In genomic region chr1:26971590-26971989, GRCh38 we compare ENCODE assay signal across 24 cellular contexts. TPM values are rescaled to one million over a fixed set of nuclear protein-coding genes. Genes with fewer than 3 reads are reported as not detected.
DNase-seq lines count a peak whose midpoint lies in the region; ATAC-seq, FAIRE-seq and TF ChIP-seq lines count a peak whose summit lies in the region.
"Had no signal": no experiment of that assay in that cellular context is flagged by ENCODE, and none has a peak within 500 bp of the region (broad histone marks: within the 10 kb centered on the region; RNA-seq: fewer than 3 reads in every experiment).

No MANE protein-coding gene starts in this region.

- peak overlapping the region; percentile 62 for H2AK5ac ChIP-seq in mesenchymal stem cell (ENCODE audit: low read length, severe bottlenecking)

- no peak overlapping the region for H3K9ac ChIP-seq in Loucy (ENCODE audit: low read depth, low read length, poor library complexity, severe bottlenecking)
- H3K9ac ChIP-seq in mesenchymal stem cell (ENCODE audit: low read length): no peak overlapping the region
- H3K9ac ChIP-seq: GM23248, KMS-11 had no signal

- H4K91ac ChIP-seq in mesenchymal stem cell (ENCODE audit: low read length): peak overlapping the region; percentile 8

- TF ChIP-seq POLR2A in A549 (IDR thresholded peaks at IDR 0.05; ENCODE audit: low read length): no peak

- DNase-seq in A549 (ENCODE audit: low read depth in 1 of 2, low spot score in 1 of 2) (no peak), mesenchymal stem cell (no peak), middle frontal gyrus (ENCODE audit: extremely low spot score, low spot score) (no peak), SIG-M5 treated with dmso at 0.1 percent for 504 hours (lab: John Stamatoyannopoulos, UW; ENCODE audit: unreplicated experiment) (no peak), H7 (no peak)
- DNase-seq: CD4-positive, alpha-beta memory T cell; DND-41; HCEC 1CT; MV-4-11; NCI-H1105 treated with DMSO at 0.1 percent for 48 hours; NCI-H2029 treated with DMSO at 0.1 percent for 48 hours; NCI-H524 treated with DMSO at 0.1 percent for 48 hours; Peyer's patch; SJCRH30; T-helper 1 cell had no signal

- H3K79me1 ChIP-seq in mesenchymal stem cell (replicated peaks; ENCODE audit: low read length, poor library complexity, severe bottlenecking): no peaks in the 10 kb centered on the region

- 84% methylated on average over 3 of the region's 3 CpGs for WGBS in A549 (ENCODE audit: missing lambda C conversion rate)
- WGBS in mesenchymal stem cell: 79% methylated on average over 3 of the region's 3 CpGs

- H3K23ac ChIP-seq in mesenchymal stem cell (ENCODE audit: low read length in 2 of 2): no peak overlapping the region

- CTCF ChIA-PET in A549 (lab: Yijun Ruan, JAX): interaction anchor here (1.5 to 2.9 kb wide), 2 partner anchors 25 to 29 kb away, joined by 4 to 14 read pairs; no protein-coding TSS in a partner anchor

- no peak for ATAC-seq in A549
- ATAC-seq: GM12878 had no signal

- H2BK15ac ChIP-seq in mesenchymal stem cell (ENCODE audit: low read depth, poor library complexity, severe bottlenecking): peak overlapping the region; percentile 6

- H2AFZ ChIP-seq in Loucy (ENCODE audit: low read length) (peak overlapping the region; percentile 24; the same call in 1 of the 2 replicates), mesenchymal stem cell (ENCODE audit: low read depth, low read length) (no peak overlapping the region)
- H2AFZ ChIP-seq: GM23248 had no signal

- H3K4me3 ChIP-seq in A549 (no peak overlapping the region), Loucy (ENCODE audit: low read length, poor library complexity, severe bottlenecking) (no peak overlapping the region), mesenchymal stem cell (ENCODE audit: insufficient read depth in 1 of 2, low read depth in 1 of 2, low read length in 2 of 2) (no peak overlapping the region), H7 (ENCODE audit: insufficient read depth, low read depth, low read length) (no peak overlapping the region)
- H3K4me3 ChIP-seq: GM12878, GM23248, Peyer's patch, SJCRH30 had no signal

- peak overlapping the region; percentile 25 to 73 for H3K18ac ChIP-seq in mesenchymal stem cell (ENCODE audit: low read depth in 1 of 2, low read length in 2 of 2)

- H3K4ac ChIP-seq in mesenchymal stem cell (ENCODE audit: low read depth in 1 of 2, low read length in 2 of 2): peak overlapping the region in 1 of 2 experiments; percentile 54

- H3K4me2 ChIP-seq in A549: no peak overlapping the region
- H3K4me2 ChIP-seq in Loucy (ENCODE audit: low read depth, low read length, poor library complexity, severe bottlenecking): no peak overlapping the region
- no peak overlapping the region for H3K4me2 ChIP-seq in mesenchymal stem cell (ENCODE audit: low read length, poor library complexity, severe bottlenecking)
- H3K4me2 ChIP-seq: KMS-11 had no signal

- no peaks in the 10 kb centered on the region for H3F3A ChIP-seq in Loucy (ENCODE audit: low read depth)

- H3K9me2 ChIP-seq in Loucy (replicated peaks; ENCODE audit: low read depth, low read length): no peaks in the 10 kb centered on the region

- H3K27me3 ChIP-seq in Loucy (ENCODE audit: insufficient read depth, low read length, poor library complexity, severe bottlenecking) (no peaks in the 10 kb centered on the region), mesenchymal stem cell (ENCODE audit: control insufficient read depth in 1 of 2, insufficient read depth in 1 of 2, low read length in 2 of 2) (peaks cover 0 to 27% of the 10 kb centered on the region in 2 experiments), H7 (ENCODE audit: control insufficient read depth, insufficient read depth, low read length) (no peaks in the 10 kb centered on the region; the same call in 1 of the 2 replicates)
- H3K27me3 ChIP-seq: Peyer's patch had no signal

- H3K9me3 ChIP-seq in A549: no peaks in the 10 kb centered on the region
- no peaks in the 10 kb centered on the region for H3K9me3 ChIP-seq in Loucy (ENCODE audit: insufficient read depth, low read depth, low read length)
- H3K9me3 ChIP-seq in mesenchymal stem cell (ENCODE audit: control insufficient read depth, low read length): no peaks in the 10 kb centered on the region
- H3K9me3 ChIP-seq: Peyer's patch, SJCRH30 had no signal

- H3K4me1 ChIP-seq in A549 (peaks cover 32% of the 10 kb centered on the region), Loucy (ENCODE audit: insufficient read depth, low read length, poor library complexity, severe bottlenecking) (peaks cover 14% of the 10 kb centered on the region), mesenchymal stem cell (ENCODE audit: control insufficient read depth, insufficient read depth, low read depth, low read length) (peaks cover 14% of the 10 kb centered on the region)
- H3K4me1 ChIP-seq: Peyer's patch, SJCRH30 had no signal

- peak overlapping the region; percentile 10 for H4K8ac ChIP-seq in mesenchymal stem cell (ENCODE audit: low read length)

- TF ChIP-seq RAD21 in A549 (conservative IDR thresholded peaks at IDR 0.05 in 1 of 2, IDR thresholded peaks at IDR 0.05 in 1 of 2): no peak

- no peaks in the 10 kb centered on the region for H4K20me1 ChIP-seq in Loucy (ENCODE audit: insufficient read depth, low read length, poor library complexity, severe bottlenecking)

- POLR2A ChIA-PET in A549 (lab: Yijun Ruan, JAX): interaction anchor here (0.7 kb wide), 1 partner anchor 22 kb away, joined by 3 read pairs; the partner anchor contains the start of gene TRNP1

- peak overlapping the region in 1 of 2 experiments; percentile 73; a peak in 4 of 6 replicates for H3K27ac ChIP-seq in A549
- no peak overlapping the region for H3K27ac ChIP-seq in mesenchymal stem cell (ENCODE audit: low read length, poor library complexity, severe bottlenecking)
- H3K27ac ChIP-seq: GM23248, HL-60, KMS-11, Peyer's patch, SJCRH30 had no signal

- no peak overlapping the region for H2BK120ac ChIP-seq in mesenchymal stem cell (ENCODE audit: low read depth, low read length)

- no peak for FAIRE-seq in A549 (lab: Jason Lieb, UNC)
- FAIRE-seq: A204.1, GM12878 had no signal

- H2BK12ac ChIP-seq in mesenchymal stem cell (ENCODE audit: low read length in 2 of 2): peak overlapping the region in 1 of 2 experiments; percentile 51

- H2BK5ac ChIP-seq in mesenchymal stem cell (ENCODE audit: low read depth, low read length, poor library complexity, severe bottlenecking): no peak overlapping the region

- no peak overlapping the region for H3K14ac ChIP-seq in mesenchymal stem cell (ENCODE audit: low read length in 2 of 2)

- H3K79me2 ChIP-seq in Loucy (ENCODE audit: insufficient read depth, low read length): no peaks in the 10 kb centered on the region

- no peak for TF ChIP-seq EP300 in A549 (IDR thresholded peaks at IDR 0.05)

- TF ChIP-seq CTCF in A549 (IDR thresholded peaks at IDR 0.05) (no peak), Loucy (conservative IDR thresholded peaks at IDR 0.05; ENCODE audit: low read length) (no peak)

- H3K36me3 ChIP-seq in Loucy (ENCODE audit: insufficient read depth, low read length) (no peaks in the 10 kb centered on the region), mesenchymal stem cell (ENCODE audit: control insufficient read depth in 1 of 2, insufficient read depth in 2 of 2, low read depth in 1 of 2, low read length in 2 of 2) (no peaks in the 10 kb centered on the region), H7 (replicated peaks; ENCODE audit: control insufficient read depth, insufficient read depth, low read length) (no peaks in the 10 kb centered on the region)
- H3K36me3 ChIP-seq: Peyer's patch, SJCRH30 had no signal

RNA-seq across cellular contexts. Expression of gene KDF1, which starts 11.3 kb away (rescaled TPM):
- polyA plus RNA-seq in A549 (2011; rRNA removed) (not detected in 2 replicates), A549 (2017; fragmentation: RNase III; extraction: RNeasy Plus Mini Kit Qiagen cat#74134 plus additional on column Dnase treatment) (not detected in 3 replicates)
- not detected in 2 replicates for polyA plus RNA-seq in A549 (2012; cell fraction: cytosol; rRNA removed)
- not detected in 2 replicates for polyA plus RNA-seq in A549 (2012; cell fraction: nucleus; rRNA removed)
- 0.15 TPM in 1 of 2 replicates, not detected in the other for polyA minus RNA-seq in A549 (2011; rRNA and poly(A)+ RNA removed)
- 0.35 TPM for polyA plus RNA-seq in mesenchymal stem cell (2013, experiment 1 of 2)
- 0.38 TPM for polyA plus RNA-seq in mesenchymal stem cell (2013, experiment 2 of 2)
- total RNA-seq in H7 (2014; rRNA removed; shearing (Covaris generic)): 14.4 and 14.6 TPM in 2 replicates
- total RNA-seq: GM12878, GM23248, M059J, OCI-LY7, SJCRH30 had no signal
- polyA plus RNA-seq: GM23248 had no signal

RNA-seq across cellular contexts. Expression of gene TRNP1, which starts 21.9 kb away (rescaled TPM):
- polyA plus RNA-seq in A549 (2011; rRNA removed) (113 and 134 TPM in 2 replicates), A549 (2017; fragmentation: RNase III; extraction: RNeasy Plus Mini Kit Qiagen cat#74134 plus additional on column Dnase treatment) (68.5 to 86.3 TPM (median 73.9 TPM) in 3 replicates)
- polyA plus RNA-seq in A549 (2012; cell fraction: cytosol; rRNA removed): 109 and 152 TPM in 2 replicates
- polyA plus RNA-seq in A549 (2012; cell fraction: nucleus; rRNA removed): 100 and 141 TPM in 2 replicates
- 61.4 and 69.2 TPM in 2 replicates for polyA minus RNA-seq in A549 (2011; rRNA and poly(A)+ RNA removed)
- polyA plus RNA-seq in mesenchymal stem cell (2013, experiment 1 of 2): 65.7 TPM
- polyA plus RNA-seq in mesenchymal stem cell (2013, experiment 2 of 2): 64.6 TPM
- 28.9 and 30.5 TPM in 2 replicates for total RNA-seq in H7 (2014; rRNA removed; shearing (Covaris generic))
- total RNA-seq: CD4-positive, alpha-beta memory T cell had no signal
- polyA plus RNA-seq: CD4-positive, alpha-beta memory T cell; GM12878 had no signal

RNA-seq across cellular contexts. Expression of gene TENT5B, which starts 41.1 kb away (rescaled TPM):
- polyA plus RNA-seq in A549 (2011; rRNA removed) (0.27 and 0.36 TPM in 2 replicates), A549 (2017; fragmentation: RNase III; extraction: RNeasy Plus Mini Kit Qiagen cat#74134 plus additional on column Dnase treatment) (0.98 to 1.2 TPM (median 1.0 TPM) in 3 replicates)
- polyA plus RNA-seq in A549 (2012; cell fraction: cytosol; rRNA removed): 0.94 and 1.0 TPM in 2 replicates
- 1.5 and 1.8 TPM in 2 replicates for polyA plus RNA-seq in A549 (2012; cell fraction: nucleus; rRNA removed)
- 0.33 and 0.83 TPM in 2 replicates for polyA minus RNA-seq in A549 (2011; rRNA and poly(A)+ RNA removed)
- 3.1 TPM for polyA plus RNA-seq in mesenchymal stem cell (2013, experiment 1 of 2)
- 2.7 TPM for polyA plus RNA-seq in mesenchymal stem cell (2013, experiment 2 of 2)
- 128 and 154 TPM in 2 replicates for total RNA-seq in H7 (2014; rRNA removed; shearing (Covaris generic))
- total RNA-seq: CD4-positive, alpha-beta memory T cell; OCI-LY7 had no signal
- polyA plus RNA-seq: CD4-positive, alpha-beta memory T cell had no signal

RNA-seq across cellular contexts. Expression of gene NUDC, which starts 50.0 kb away (rescaled TPM):
- polyA plus RNA-seq in A549 (2011; rRNA removed) (54.8 and 79.0 TPM in 2 replicates), A549 (2017; fragmentation: RNase III; extraction: RNeasy Plus Mini Kit Qiagen cat#74134 plus additional on column Dnase treatment) (133 to 150 TPM (median 134 TPM) in 3 replicates)
- 112 and 137 TPM in 2 replicates for polyA plus RNA-seq in A549 (2012; cell fraction: cytosol; rRNA removed)
- 50.6 and 56.6 TPM in 2 replicates for polyA plus RNA-seq in A549 (2012; cell fraction: nucleus; rRNA removed)
- polyA minus RNA-seq in A549 (2011; rRNA and poly(A)+ RNA removed): 31.3 and 32.5 TPM in 2 replicates
- polyA plus RNA-seq in mesenchymal stem cell (2013, experiment 1 of 2): 63.1 TPM
- polyA plus RNA-seq in mesenchymal stem cell (2013, experiment 2 of 2): 62.9 TPM
- 65.3 and 76.4 TPM in 2 replicates for total RNA-seq in H7 (2014; rRNA removed; shearing (Covaris generic))

RNA-seq across cellular contexts. Expression of gene NR0B2, which starts 57.8 kb away (rescaled TPM):
- polyA plus RNA-seq in A549 (2011; rRNA removed) (not detected in 2 replicates), A549 (2017; fragmentation: RNase III; extraction: RNeasy Plus Mini Kit Qiagen cat#74134 plus additional on column Dnase treatment) (not detected in 3 replicates)
- not detected in 2 replicates for polyA plus RNA-seq in A549 (2012; cell fraction: cytosol; rRNA removed)
- not detected in 2 replicates for polyA plus RNA-seq in A549 (2012; cell fraction: nucleus; rRNA removed)
- not detected in 2 replicates for polyA minus RNA-seq in A549 (2011; rRNA and poly(A)+ RNA removed)
- polyA plus RNA-seq in mesenchymal stem cell (2013, experiment 1 of 2): not detected
- not detected for polyA plus RNA-seq in mesenchymal stem cell (2013, experiment 2 of 2)
- total RNA-seq in H7 (2014; rRNA removed; shearing (Covaris generic)): not detected in 2 replicates
- total RNA-seq: CD4-positive, alpha-beta memory T cell; GM12878; GM23248; M059J; OCI-LY7; SJCRH30 had no signal
- polyA plus RNA-seq: BJ; CD4-positive, alpha-beta memory T cell; GM12878; GM23248 had no signal
